In the genomic region with DNA sequence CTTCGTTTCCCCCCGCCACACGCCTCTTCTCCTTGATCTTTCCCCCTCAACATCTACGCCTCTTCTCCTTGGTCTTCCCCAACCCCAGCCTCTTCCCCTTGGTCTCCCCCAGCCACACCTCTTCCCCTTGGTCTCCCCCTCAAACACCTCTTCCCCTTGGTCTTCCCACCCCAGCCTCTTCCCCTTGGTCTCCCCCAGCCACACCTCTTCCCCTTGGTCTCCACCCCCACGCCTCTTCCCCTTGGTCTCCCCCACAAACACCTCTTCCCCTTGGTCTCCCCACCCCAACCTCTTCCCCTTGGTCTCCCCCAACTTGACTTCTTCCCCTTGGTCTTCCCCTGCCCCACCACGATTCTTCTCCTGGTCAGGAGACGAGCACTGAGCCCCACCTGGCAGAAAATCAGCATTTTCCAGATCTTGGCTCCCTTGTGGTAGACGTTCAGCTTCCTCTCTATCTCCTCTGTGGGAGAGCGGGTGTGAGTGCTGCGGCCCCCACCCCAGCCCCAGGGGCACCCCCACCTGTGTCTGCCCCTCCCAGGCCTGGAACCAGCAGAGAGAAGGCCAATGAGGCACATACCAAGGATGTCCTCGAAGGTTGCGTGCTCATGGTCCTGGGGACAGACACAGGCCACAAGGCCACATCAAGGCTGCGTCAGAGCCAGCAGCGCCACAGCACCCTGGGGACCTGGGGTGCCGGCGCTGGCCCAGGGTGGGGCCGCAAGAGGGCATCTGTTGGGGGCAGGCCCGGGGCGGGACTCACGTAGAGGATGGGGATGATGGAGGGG, we compare ENCODE assay signal across 1 cellular context.
TF ChIP-seq lines count a peak whose summit lies in the region.

No MANE protein-coding gene starts in this region.

TF ChIP-seq in GM23338, 12 proteins besides CTCF, POLR2A, EP300 and RAD21 (continued from another document):
- no peak for TF ChIP-seq ZNF331 (CRISPR knock-in tag; IDR thresholded peaks at IDR 0.05; ENCODE audit: low read depth)
- TF ChIP-seq, protein P1, sequence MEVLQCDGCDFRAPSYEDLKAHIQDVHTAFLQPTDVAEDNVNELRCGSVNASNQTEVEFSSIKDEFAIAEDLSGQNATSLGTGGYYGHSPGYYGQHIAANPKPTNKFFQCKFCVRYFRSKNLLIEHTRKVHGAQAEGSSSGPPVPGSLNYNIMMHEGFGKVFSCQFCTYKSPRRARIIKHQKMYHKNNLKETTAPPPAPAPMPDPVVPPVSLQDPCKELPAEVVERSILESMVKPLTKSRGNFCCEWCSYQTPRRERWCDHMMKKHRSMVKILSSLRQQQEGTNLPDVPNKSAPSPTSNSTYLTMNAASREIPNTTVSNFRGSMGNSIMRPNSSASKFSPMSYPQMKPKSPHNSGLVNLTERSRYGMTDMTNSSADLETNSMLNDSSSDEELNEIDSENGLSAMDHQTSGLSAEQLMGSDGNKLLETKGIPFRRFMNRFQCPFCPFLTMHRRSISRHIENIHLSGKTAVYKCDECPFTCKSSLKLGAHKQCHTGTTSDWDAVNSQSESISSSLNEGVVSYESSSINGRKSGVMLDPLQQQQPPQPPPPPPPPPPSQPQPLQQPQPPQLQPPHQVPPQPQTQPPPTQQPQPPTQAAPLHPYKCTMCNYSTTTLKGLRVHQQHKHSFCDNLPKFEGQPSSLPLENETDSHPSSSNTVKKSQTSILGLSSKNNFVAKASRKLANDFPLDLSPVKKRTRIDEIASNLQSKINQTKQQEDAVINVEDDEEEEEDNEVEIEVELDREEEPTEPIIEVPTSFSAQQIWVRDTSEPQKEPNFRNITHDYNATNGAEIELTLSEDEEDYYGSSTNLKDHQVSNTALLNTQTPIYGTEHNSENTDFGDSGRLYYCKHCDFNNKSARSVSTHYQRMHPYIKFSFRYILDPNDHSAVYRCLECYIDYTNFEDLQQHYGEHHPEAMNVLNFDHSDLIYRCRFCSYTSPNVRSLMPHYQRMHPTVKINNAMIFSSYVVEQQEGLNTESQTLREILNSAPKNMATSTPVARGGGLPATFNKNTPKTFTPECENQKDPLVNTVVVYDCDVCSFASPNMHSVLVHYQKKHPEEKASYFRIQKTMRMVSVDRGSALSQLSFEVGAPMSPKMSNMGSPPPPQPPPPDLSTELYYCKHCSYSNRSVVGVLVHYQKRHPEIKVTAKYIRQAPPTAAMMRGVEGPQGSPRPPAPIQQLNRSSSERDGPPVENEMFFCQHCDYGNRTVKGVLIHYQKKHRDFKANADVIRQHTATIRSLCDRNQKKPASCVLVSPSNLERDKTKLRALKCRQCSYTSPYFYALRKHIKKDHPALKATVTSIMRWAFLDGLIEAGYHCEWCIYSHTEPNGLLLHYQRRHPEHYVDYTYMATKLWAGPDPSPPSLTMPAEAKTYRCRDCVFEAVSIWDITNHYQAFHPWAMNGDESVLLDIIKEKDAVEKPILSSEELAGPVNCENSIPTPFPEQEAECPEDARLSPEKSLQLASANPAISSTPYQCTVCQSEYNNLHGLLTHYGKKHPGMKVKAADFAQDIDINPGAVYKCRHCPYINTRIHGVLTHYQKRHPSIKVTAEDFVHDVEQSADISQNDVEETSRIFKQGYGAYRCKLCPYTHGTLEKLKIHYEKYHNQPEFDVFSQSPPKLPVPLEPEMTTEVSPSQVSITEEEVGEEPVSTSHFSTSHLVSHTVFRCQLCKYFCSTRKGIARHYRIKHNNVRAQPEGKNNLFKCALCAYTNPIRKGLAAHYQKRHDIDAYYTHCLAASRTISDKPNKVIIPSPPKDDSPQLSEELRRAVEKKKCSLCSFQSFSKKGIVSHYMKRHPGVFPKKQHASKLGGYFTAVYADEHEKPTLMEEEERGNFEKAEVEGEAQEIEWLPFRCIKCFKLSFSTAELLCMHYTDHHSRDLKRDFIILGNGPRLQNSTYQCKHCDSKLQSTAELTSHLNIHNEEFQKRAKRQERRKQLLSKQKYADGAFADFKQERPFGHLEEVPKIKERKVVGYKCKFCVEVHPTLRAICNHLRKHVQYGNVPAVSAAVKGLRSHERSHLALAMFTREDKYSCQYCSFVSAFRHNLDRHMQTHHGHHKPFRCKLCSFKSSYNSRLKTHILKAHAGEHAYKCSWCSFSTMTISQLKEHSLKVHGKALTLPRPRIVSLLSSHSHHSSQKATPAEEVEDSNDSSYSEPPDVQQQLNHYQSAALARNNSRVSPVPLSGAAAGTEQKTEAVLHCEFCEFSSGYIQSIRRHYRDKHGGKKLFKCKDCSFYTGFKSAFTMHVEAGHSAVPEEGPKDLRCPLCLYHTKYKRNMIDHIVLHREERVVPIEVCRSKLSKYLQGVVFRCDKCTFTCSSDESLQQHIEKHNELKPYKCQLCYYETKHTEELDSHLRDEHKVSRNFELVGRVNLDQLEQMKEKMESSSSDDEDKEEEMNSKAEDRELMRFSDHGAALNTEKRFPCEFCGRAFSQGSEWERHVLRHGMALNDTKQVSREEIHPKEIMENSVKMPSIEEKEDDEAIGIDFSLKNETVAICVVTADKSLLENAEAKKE (CRISPR knock-in tag; IDR thresholded peaks at IDR 0.05) = no peak
- TF ChIP-seq EZH2phosphoT487 (IDR thresholded peaks at IDR 0.05; ENCODE audit: unreplicated experiment) = no peak
- TF ChIP-seq ZNF114 (CRISPR knock-in tag; IDR thresholded peaks at IDR 0.05) = no peak
- no peak for TF ChIP-seq CREB1 (CRISPR knock-in tag; IDR thresholded peaks at IDR 0.05; ENCODE audit: low read depth)
- TF ChIP-seq EZH2 (IDR thresholded peaks at IDR 0.05; ENCODE audit: low read depth, unreplicated experiment) = no peak
- TF ChIP-seq, protein P2, sequence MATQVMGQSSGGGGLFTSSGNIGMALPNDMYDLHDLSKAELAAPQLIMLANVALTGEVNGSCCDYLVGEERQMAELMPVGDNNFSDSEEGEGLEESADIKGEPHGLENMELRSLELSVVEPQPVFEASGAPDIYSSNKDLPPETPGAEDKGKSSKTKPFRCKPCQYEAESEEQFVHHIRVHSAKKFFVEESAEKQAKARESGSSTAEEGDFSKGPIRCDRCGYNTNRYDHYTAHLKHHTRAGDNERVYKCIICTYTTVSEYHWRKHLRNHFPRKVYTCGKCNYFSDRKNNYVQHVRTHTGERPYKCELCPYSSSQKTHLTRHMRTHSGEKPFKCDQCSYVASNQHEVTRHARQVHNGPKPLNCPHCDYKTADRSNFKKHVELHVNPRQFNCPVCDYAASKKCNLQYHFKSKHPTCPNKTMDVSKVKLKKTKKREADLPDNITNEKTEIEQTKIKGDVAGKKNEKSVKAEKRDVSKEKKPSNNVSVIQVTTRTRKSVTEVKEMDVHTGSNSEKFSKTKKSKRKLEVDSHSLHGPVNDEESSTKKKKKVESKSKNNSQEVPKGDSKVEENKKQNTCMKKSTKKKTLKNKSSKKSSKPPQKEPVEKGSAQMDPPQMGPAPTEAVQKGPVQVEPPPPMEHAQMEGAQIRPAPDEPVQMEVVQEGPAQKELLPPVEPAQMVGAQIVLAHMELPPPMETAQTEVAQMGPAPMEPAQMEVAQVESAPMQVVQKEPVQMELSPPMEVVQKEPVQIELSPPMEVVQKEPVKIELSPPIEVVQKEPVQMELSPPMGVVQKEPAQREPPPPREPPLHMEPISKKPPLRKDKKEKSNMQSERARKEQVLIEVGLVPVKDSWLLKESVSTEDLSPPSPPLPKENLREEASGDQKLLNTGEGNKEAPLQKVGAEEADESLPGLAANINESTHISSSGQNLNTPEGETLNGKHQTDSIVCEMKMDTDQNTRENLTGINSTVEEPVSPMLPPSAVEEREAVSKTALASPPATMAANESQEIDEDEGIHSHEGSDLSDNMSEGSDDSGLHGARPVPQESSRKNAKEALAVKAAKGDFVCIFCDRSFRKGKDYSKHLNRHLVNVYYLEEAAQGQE (IDR thresholded peaks at IDR 0.05; ENCODE audit: unreplicated experiment) = no peak
- no peak for TF ChIP-seq POLR2AphosphoS5 (IDR thresholded peaks at IDR 0.05; ENCODE audit: low read depth)
